9 cellular contexts compared by ENCODE assay signal in genomic region chr15:68231102-68231818, GRCh38. TPM values are rescaled to one million over a fixed set of nuclear protein-coding genes. Genes with fewer than 3 reads are reported as not detected.
A peak's percentile ranks its signal among the peaks of the same experiment; 100 is the strongest.
DNase-seq lines count a peak whose midpoint lies in the region; ATAC-seq, FAIRE-seq and TF ChIP-seq lines count a peak whose summit lies in the region.
"Had no signal": no experiment of that assay in that cellular context is flagged by ENCODE, and none has a peak within 500 bp of the region (broad histone marks: within the 10 kb centered on the region; RNA-seq: fewer than 3 reads in every experiment).

No MANE protein-coding gene starts in this region.

- H3K9me3 Mint-ChIP-seq in CD4-positive, CD25-positive, alpha-beta regulatory T cell: no peaks in the 10 kb centered on the region
- H3K9me3 Mint-ChIP-seq in activated T-helper 1 cell treated with anti-CD3 and anti-CD28 coated beads, Interleukin-12 subunit alpha, Interleukin-12 subunit beta, Interleukin-2, Interleukin-4 antibody, amounts not matched to agents 30 ng/mL and 10 ng/mL and 1 ng/mL, durations not matched to agents 14 hours and 24 hours and 36 hours: no peaks in the 10 kb centered on the region
- no peaks in the 10 kb centered on the region for H3K9me3 Mint-ChIP-seq in naive thymus-derived CD4-positive, alpha-beta T cell

- intact Hi-C loops in activated T-helper 1 cell treated with anti-CD3 and anti-CD28 coated beads, Interleukin-12 subunit alpha, Interleukin-12 subunit beta, Interleukin-2, Interleukin-4 antibody, amounts not matched to agents 30 ng/mL and 10 ng/mL and 1 ng/mL, durations not matched to agents 14 hours and 24 hours and 36 hours (cut with micrococcal nuclease): loop anchor here (2.0 kb wide), 1 partner anchor 22 kb away; no protein-coding TSS in a partner anchor
- intact Hi-C loops in naive thymus-derived CD4-positive, alpha-beta T cell (cut with micrococcal nuclease): no loop called here

- H3K36me3 ChIP-seq in CD4-positive, CD25-positive, alpha-beta regulatory T cell (ENCODE audit: control insufficient read depth, insufficient read depth, low read length): no peaks in the 10 kb centered on the region
- H3K36me3 ChIP-seq in DOHH2 (ENCODE audit: control insufficient read depth, low read length) (peaks cover 20% of the 10 kb centered on the region), H7 (replicated peaks; ENCODE audit: control insufficient read depth, insufficient read depth, low read length) (no peaks in the 10 kb centered on the region), small intestine (ENCODE audit: control insufficient read depth in 2 of 2, insufficient read depth in 2 of 2, low read length in 2 of 2) (no peaks in the 10 kb centered on the region)
- H3K36me3 ChIP-seq in naive thymus-derived CD4-positive, alpha-beta T cell (ENCODE audit: control insufficient read depth in 2 of 3, insufficient read depth in 3 of 3, low read length in 3 of 3): no peaks in the 10 kb centered on the region
- H3K36me3 ChIP-seq: cardiac muscle cell had no signal

- H3K79me2 ChIP-seq in DOHH2 (ENCODE audit: control insufficient read depth, low read length): peaks cover 30% of the 10 kb centered on the region

- peak overlapping the region; percentile 74; the same call in 1 of the 2 replicates for H3K4me2 ChIP-seq in DOHH2 (ENCODE audit: low read length)

- H3F3A ChIP-seq in DOHH2 (ENCODE audit: control insufficient read depth, insufficient read depth): no peaks in the 10 kb centered on the region

- TF ChIP-seq CTCF in DOHH2 (IDR thresholded peaks at IDR 0.05; ENCODE audit: low read depth, low read length, poor library complexity, severe bottlenecking): no peak

- H3K4me3 Mint-ChIP-seq in CD4-positive, CD25-positive, alpha-beta regulatory T cell: peak overlapping the region; percentile 78 to 99 (median 92)
- H3K4me3 Mint-ChIP-seq in activated T-helper 1 cell treated with anti-CD3 and anti-CD28 coated beads, Interleukin-12 subunit alpha, Interleukin-12 subunit beta, Interleukin-2, Interleukin-4 antibody, amounts not matched to agents 30 ng/mL and 10 ng/mL and 1 ng/mL, durations not matched to agents 14 hours and 24 hours and 36 hours: peak overlapping the region; percentile 94
- H3K4me3 Mint-ChIP-seq in naive thymus-derived CD4-positive, alpha-beta T cell: peak overlapping the region; percentile 36 to 79 (median 66)

- peaks cover 24% of the 10 kb centered on the region for H3K4me1 ChIP-seq in CD4-positive, CD25-positive, alpha-beta regulatory T cell (ENCODE audit: control insufficient read depth, insufficient read depth, low read length, poor library complexity, severe bottlenecking)
- H3K4me1 ChIP-seq in DOHH2 (ENCODE audit: control insufficient read depth, low read length) (peaks cover 39% of the 10 kb centered on the region), small intestine (ENCODE audit: control insufficient read depth in 2 of 2, insufficient read depth in 1 of 2, low read depth in 1 of 2, low read length in 1 of 2) (peaks cover 0 to 15% of the 10 kb centered on the region in 2 donors)
- peaks cover 0 to 17% of the 10 kb centered on the region in 2 donors for H3K4me1 ChIP-seq in naive thymus-derived CD4-positive, alpha-beta T cell (ENCODE audit: control insufficient read depth in 2 of 2, insufficient read depth in 2 of 2, low read length in 2 of 2)

- peaks cover 0 to 33% (median 22%) of the 10 kb centered on the region in 4 donors for H3K4me1 Mint-ChIP-seq in CD4-positive, CD25-positive, alpha-beta regulatory T cell
- peaks cover 31% of the 10 kb centered on the region for H3K4me1 Mint-ChIP-seq in activated T-helper 1 cell treated with anti-CD3 and anti-CD28 coated beads, Interleukin-12 subunit alpha, Interleukin-12 subunit beta, Interleukin-2, Interleukin-4 antibody, amounts not matched to agents 30 ng/mL and 10 ng/mL and 1 ng/mL, durations not matched to agents 14 hours and 24 hours and 36 hours (ENCODE audit: low read depth)
- peaks cover 23 to 34% (median 30%) of the 10 kb centered on the region in 7 donors for H3K4me1 Mint-ChIP-seq in naive thymus-derived CD4-positive, alpha-beta T cell

- H3K27ac ChIP-seq in CD4-positive, CD25-positive, alpha-beta regulatory T cell (ENCODE audit: insufficient read depth, low read length, poor library complexity, severe bottlenecking): no peak overlapping the region
- no peak overlapping the region for H3K27ac ChIP-seq in DOHH2 (ENCODE audit: low read depth, low read length)
- H3K27ac ChIP-seq in naive thymus-derived CD4-positive, alpha-beta T cell (ENCODE audit: low read depth, low read length): no peak overlapping the region
- H3K27ac ChIP-seq in small intestine (ENCODE audit: low read depth in 1 of 2, low read length in 1 of 2): no peak overlapping the region
- H3K27ac ChIP-seq: cardiac muscle cell had no signal

- FAIRE-seq in small intestine (lab: Jason Lieb, UNC): no peak

- no peak for ATAC-seq in CD4-positive, CD25-positive, alpha-beta regulatory T cell (ENCODE audit: low read depth in 2 of 2)
- no peak for ATAC-seq in naive thymus-derived CD4-positive, alpha-beta T cell

- POLR2A ChIA-PET in naive thymus-derived CD4-positive, alpha-beta T cell (lab: Charles Lee): interaction anchor here (0.6 kb wide), 1 partner anchor 682 kb away, joined by 3 read pairs; no protein-coding TSS in a partner anchor

- H3K9me2 ChIP-seq in DOHH2 (replicated peaks; ENCODE audit: control insufficient read depth, low read length): no peaks in the 10 kb centered on the region

- DNase-seq in CD4-positive, CD25-positive, alpha-beta regulatory T cell: no peak
- no peak for DNase-seq in activated T-helper 1 cell treated with anti-CD3 and anti-CD28 coated beads, Interleukin-12 subunit alpha, Interleukin-12 subunit beta, Interleukin-2, Interleukin-4 antibody, amounts not matched to agents 30 ng/mL and 10 ng/mL and 1 ng/mL, durations not matched to agents 14 hours and 24 hours and 36 hours (ENCODE audit: low spot score)
- DNase-seq in naive thymus-derived CD4-positive, alpha-beta T cell: peak in 1 of 9 donors; percentile 11
- DNase-seq in H7 (no peak), LoVo (ENCODE audit: low spot score) (no peak), small intestine (no peak)
- DNase-seq: DMS53 had no signal

- no peaks in the 10 kb centered on the region for H3K9me3 ChIP-seq in CD4-positive, CD25-positive, alpha-beta regulatory T cell (ENCODE audit: control insufficient read depth in 2 of 2, low read length in 2 of 2)
- no peaks in the 10 kb centered on the region for H3K9me3 ChIP-seq in DOHH2 (ENCODE audit: control insufficient read depth, insufficient read depth, low read length)
- no peaks in the 10 kb centered on the region for H3K9me3 ChIP-seq in naive thymus-derived CD4-positive, alpha-beta T cell (ENCODE audit: control insufficient read depth in 2 of 3, low read length in 3 of 3)
- no peaks in the 10 kb centered on the region for H3K9me3 ChIP-seq in small intestine (ENCODE audit: control insufficient read depth, low read depth)

- H4K20me1 ChIP-seq in DOHH2 (ENCODE audit: control insufficient read depth, insufficient read depth, low read depth, low read length): no peaks in the 10 kb centered on the region

- H3K4me3 ChIP-seq in CD4-positive, CD25-positive, alpha-beta regulatory T cell (ENCODE audit: low read depth, low read length): no peak overlapping the region
- H3K4me3 ChIP-seq in DOHH2 (ENCODE audit: low read length) (no peak overlapping the region), H7 (ENCODE audit: insufficient read depth, low read depth, low read length) (no peak overlapping the region), small intestine (ENCODE audit: low read depth in 1 of 2, low read length in 2 of 2) (no peak overlapping the region)
- no peak overlapping the region for H3K4me3 ChIP-seq in naive thymus-derived CD4-positive, alpha-beta T cell (ENCODE audit: low read length)
- H3K4me3 ChIP-seq: cardiac muscle cell had no signal

- no peak overlapping the region for H3K27ac Mint-ChIP-seq in CD4-positive, CD25-positive, alpha-beta regulatory T cell
- no peak overlapping the region for H3K27ac Mint-ChIP-seq in activated T-helper 1 cell treated with anti-CD3 and anti-CD28 coated beads, Interleukin-12 subunit alpha, Interleukin-12 subunit beta, Interleukin-2, Interleukin-4 antibody, amounts not matched to agents 30 ng/mL and 10 ng/mL and 1 ng/mL, durations not matched to agents 14 hours and 24 hours and 36 hours
- peak overlapping the region in 3 of 9 donors; percentile 38 to 62 (median 51) for H3K27ac Mint-ChIP-seq in naive thymus-derived CD4-positive, alpha-beta T cell

- no peaks in the 10 kb centered on the region for H3K27me3 ChIP-seq in CD4-positive, CD25-positive, alpha-beta regulatory T cell (ENCODE audit: control insufficient read depth, insufficient read depth, low read length)
- H3K27me3 ChIP-seq in DOHH2 (ENCODE audit: control insufficient read depth, low read length): no peaks in the 10 kb centered on the region
- H3K27me3 ChIP-seq in naive thymus-derived CD4-positive, alpha-beta T cell (ENCODE audit: control insufficient read depth in 2 of 2, insufficient read depth in 2 of 2, low read length in 2 of 2): no peaks in the 10 kb centered on the region
- H3K27me3 ChIP-seq in H7 (ENCODE audit: control insufficient read depth, insufficient read depth, low read length): no peaks in the 10 kb centered on the region
- H3K27me3 ChIP-seq in small intestine (ENCODE audit: control insufficient read depth in 2 of 2, insufficient read depth in 2 of 2, low read length in 2 of 2): no peaks in the 10 kb centered on the region
- H3K27me3 ChIP-seq: cardiac muscle cell had no signal

- peaks cover 11% of the 10 kb centered on the region for H3K27me3 Mint-ChIP-seq in CD4-positive, CD25-positive, alpha-beta regulatory T cell
- no peaks in the 10 kb centered on the region for H3K27me3 Mint-ChIP-seq in activated T-helper 1 cell treated with anti-CD3 and anti-CD28 coated beads, Interleukin-12 subunit alpha, Interleukin-12 subunit beta, Interleukin-2, Interleukin-4 antibody, amounts not matched to agents 30 ng/mL and 10 ng/mL and 1 ng/mL, durations not matched to agents 14 hours and 24 hours and 36 hours (ENCODE audit: insufficient read depth)
- peaks cover 0 to 4% (median 0%) of the 10 kb centered on the region in 5 donors for H3K27me3 Mint-ChIP-seq in naive thymus-derived CD4-positive, alpha-beta T cell

- WGBS in small intestine, 3 donors: 79 to 86% (median 84%) methylated on average over 9 of the region's 9 CpGs

- CTCF ChIA-PET in naive thymus-derived CD4-positive, alpha-beta T cell (lab: Charles Lee): interaction anchor here (0.7 to 1.4 kb wide), 3 partner anchors 9 to 75 kb away, joined by 3 read pairs; no protein-coding TSS in a partner anchor

- no peaks in the 10 kb centered on the region for H3K36me3 Mint-ChIP-seq in CD4-positive, CD25-positive, alpha-beta regulatory T cell
- peaks cover 8% of the 10 kb centered on the region for H3K36me3 Mint-ChIP-seq in activated T-helper 1 cell treated with anti-CD3 and anti-CD28 coated beads, Interleukin-12 subunit alpha, Interleukin-12 subunit beta, Interleukin-2, Interleukin-4 antibody, amounts not matched to agents 30 ng/mL and 10 ng/mL and 1 ng/mL, durations not matched to agents 14 hours and 24 hours and 36 hours (ENCODE audit: low read depth)
- peaks cover 0 to 6% (median 0%) of the 10 kb centered on the region in 5 donors for H3K36me3 Mint-ChIP-seq in naive thymus-derived CD4-positive, alpha-beta T cell

RNA-seq across cellular contexts. Expression of gene CLN6, which starts 1.7 kb away (rescaled TPM):
- total RNA-seq in CD4-positive, CD25-positive, alpha-beta regulatory T cell: 14.2 TPM
- polyA plus RNA-seq in CD4-positive, CD25-positive, alpha-beta regulatory T cell: 1 to 10 TPM; 1.4 to 1.9 (median 1.5) TPM
- 95.3 and 98.3 TPM in 2 replicates for total RNA-seq in activated T-helper 1 cell treated with anti-CD3 and anti-CD28 coated beads, Interleukin-12 subunit alpha, Interleukin-12 subunit beta, Interleukin-2, Interleukin-4 antibody, amounts not matched to agents 30 ng/mL and 10 ng/mL and 1 ng/mL, durations not matched to agents 14 hours and 24 hours and 36 hours
- total RNA-seq in naive thymus-derived CD4-positive, alpha-beta T cell: 10 to 100 TPM; 15.0 to 66.6 (median 19.0) TPM
- 1 to 10 TPM; 2.8 to 3.9 TPM for polyA plus RNA-seq in naive thymus-derived CD4-positive, alpha-beta T cell
- 32.5 and 33.7 TPM in 2 replicates for total RNA-seq in H7 (2014; rRNA removed; shearing (Covaris generic))
- polyA plus RNA-seq in small intestine: 10 to 100 TPM in 1 of 3 donors, 1 to 10 TPM in 2; 5.8 to 43.7 (median 7.8) TPM

RNA-seq across cellular contexts. Expression of gene CALML4, which starts 26.1 kb away (rescaled TPM):
- total RNA-seq in CD4-positive, CD25-positive, alpha-beta regulatory T cell: 3.2 TPM
- polyA plus RNA-seq in CD4-positive, CD25-positive, alpha-beta regulatory T cell: 1 to 10 TPM in 1 of 4 donors, under 1 TPM in 3; 0.17 to 1.4 (median 0.51) TPM
- 12.1 and 13.1 TPM in 2 replicates for total RNA-seq in activated T-helper 1 cell treated with anti-CD3 and anti-CD28 coated beads, Interleukin-12 subunit alpha, Interleukin-12 subunit beta, Interleukin-2, Interleukin-4 antibody, amounts not matched to agents 30 ng/mL and 10 ng/mL and 1 ng/mL, durations not matched to agents 14 hours and 24 hours and 36 hours
- 10 to 100 TPM in 1 of 5 experiments, 1 to 10 TPM in 4; 2.5 to 14.6 (median 3.9) TPM for total RNA-seq in naive thymus-derived CD4-positive, alpha-beta T cell
- under 1 TPM; 0.13 to 0.29 TPM for polyA plus RNA-seq in naive thymus-derived CD4-positive, alpha-beta T cell
- total RNA-seq in H7 (2014; rRNA removed; shearing (Covaris generic)): 5.6 and 7.4 TPM in 2 replicates
- 100 to 1,000 TPM; 127 to 288 (median 183) TPM for polyA plus RNA-seq in small intestine

RNA-seq across cellular contexts. Expression of gene FEM1B, which starts 46.3 kb away (rescaled TPM):
- total RNA-seq in CD4-positive, CD25-positive, alpha-beta regulatory T cell: 55.2 TPM
- polyA plus RNA-seq in CD4-positive, CD25-positive, alpha-beta regulatory T cell: 10 to 100 TPM; 15.7 to 27.1 (median 16.9) TPM
- 42.8 and 49.4 TPM in 2 replicates for total RNA-seq in activated T-helper 1 cell treated with anti-CD3 and anti-CD28 coated beads, Interleukin-12 subunit alpha, Interleukin-12 subunit beta, Interleukin-2, Interleukin-4 antibody, amounts not matched to agents 30 ng/mL and 10 ng/mL and 1 ng/mL, durations not matched to agents 14 hours and 24 hours and 36 hours
- 10 to 100 TPM; 56.5 to 73.2 (median 62.0) TPM for total RNA-seq in naive thymus-derived CD4-positive, alpha-beta T cell
- polyA plus RNA-seq in naive thymus-derived CD4-positive, alpha-beta T cell: 10 to 100 TPM; 12.0 to 12.7 TPM
- 78.4 and 91.7 TPM in 2 replicates for total RNA-seq in H7 (2014; rRNA removed; shearing (Covaris generic))
- 10 to 100 TPM; 11.3 to 14.9 (median 12.3) TPM for polyA plus RNA-seq in small intestine
